ENCODE assay signal across 19 cellular contexts in genomic region chr3:57048728-57049127, GRCh38. TPM values are rescaled to one million over a fixed set of nuclear protein-coding genes. Genes with fewer than 3 reads are reported as not detected.
A peak's percentile ranks its signal among the peaks of the same experiment; 100 is the strongest.
DNase-seq lines count a peak whose midpoint lies in the region; FAIRE-seq and TF ChIP-seq lines count a peak whose summit lies in the region.
"Had no signal": no experiment of that assay in that cellular context is flagged by ENCODE, and none has a peak within 500 bp of the region (broad histone marks: within the 10 kb centered on the region; RNA-seq: fewer than 3 reads in every experiment).

No MANE protein-coding gene starts in this region.

- no peak overlapping the region for H3K4me3 ChIP-seq in bronchial epithelial cell (ENCODE audit: low read depth, low read length)
- H3K4me3 ChIP-seq in skeletal muscle tissue (ENCODE audit: low read length in 3 of 3): no peak overlapping the region
- H3K4me3 ChIP-seq: colonic mucosa, gastrocnemius medialis, right lobe of liver had no signal

- intact Hi-C loops in head of caudate nucleus (cut with DNase I): no loop called here

- peak overlapping the region; percentile 40 for H3K27ac ChIP-seq in skeletal muscle tissue (ENCODE audit: low read depth, low read length)
- H3K27ac ChIP-seq: 22Rv1, colonic mucosa, gastrocnemius medialis, right lobe of liver had no signal

- H3K9me3 ChIP-seq in skeletal muscle tissue (ENCODE audit: control insufficient read depth in 3 of 3, low read length in 3 of 3): no peaks in the 10 kb centered on the region
- H3K9me3 ChIP-seq: colonic mucosa, gastrocnemius medialis, right lobe of liver had no signal

- no peak for TF ChIP-seq CTCF in bronchial epithelial cell (IDR thresholded peaks at IDR 0.05; ENCODE audit: insufficient read depth, low read length, severe bottlenecking)

- peaks cover 0 to 11% (median 0%) of the 10 kb centered on the region in 3 donors for H3K4me1 ChIP-seq in skeletal muscle tissue (ENCODE audit: control insufficient read depth in 3 of 3, insufficient read depth in 3 of 3, low read length in 3 of 3)
- H3K4me1 ChIP-seq: colonic mucosa, gastrocnemius medialis, right lobe of liver had no signal

- no peak overlapping the region for H3K9ac ChIP-seq in skeletal muscle tissue (ENCODE audit: low read depth in 1 of 3, low read length in 3 of 3)

- peak; percentile 31 for DNase-seq in DMS 273 (lab: John Stamatoyannopoulos, UW; ENCODE audit: unreplicated experiment)
- DNase-seq in DMS 273 treated with DMSO at 0.1 percent for 48 hours (lab: John Stamatoyannopoulos, UW): no peak
- peak; percentile 44 for DNase-seq in NCI-H2171 (lab: John Stamatoyannopoulos, UW)
- peak; percentile 27 for DNase-seq in bronchial epithelial cell (ENCODE audit: low read depth)
- DNase-seq in head of caudate nucleus: no peak
- DNase-seq in NCI-H774 (lab: John Stamatoyannopoulos, UW): no peak
- DNase-seq in stimulated activated CD8-positive, alpha-beta memory T cell treated with anti-CD3 and anti-CD28 coated beads, Interleukin-4, amount 100 ng/mL, for 48 hours: no peak
- DNase-seq: activated CD4-positive, alpha-beta memory T cell treated with anti-CD3 and anti-CD28 coated beads, Interleukin-2, amount 10 ng/mL, durations not matched to agents 7 days and 5 days; activated naive CD4-positive, alpha-beta T cell treated with anti-CD3 and anti-CD28 coated beads, Interleukin-2, amount 50 U/mL, for 16 hours; activated T-cell treated with anti-CD3 and anti-CD28 coated beads, Interleukin-2, amount 50 U/mL, for 1 hour; PC-3; right lobe of liver; T-helper 2 cell had no signal

- H3K27me3 ChIP-seq in bronchial epithelial cell (ENCODE audit: control insufficient read depth, insufficient read depth, low read length) (no peaks in the 10 kb centered on the region), skeletal muscle tissue (ENCODE audit: control insufficient read depth in 3 of 3, insufficient read depth in 3 of 3, low read length in 3 of 3) (peaks cover 0 to 4% (median 0%) of the 10 kb centered on the region in 3 donors)
- H3K27me3 ChIP-seq: colonic mucosa, gastrocnemius medialis, right lobe of liver had no signal

- H3K36me3 ChIP-seq in bronchial epithelial cell (ENCODE audit: control insufficient read depth, insufficient read depth, low read length) (no peaks in the 10 kb centered on the region), skeletal muscle tissue (ENCODE audit: control insufficient read depth in 3 of 3, insufficient read depth in 3 of 3, low read length in 3 of 3) (no peaks in the 10 kb centered on the region)
- H3K36me3 ChIP-seq: colonic mucosa, gastrocnemius medialis, right lobe of liver had no signal

- FAIRE-seq in bronchial epithelial cell (lab: Jason Lieb, UNC): peak; percentile 87
- FAIRE-seq: D721Med had no signal

RNA-seq across cellular contexts. Expression of gene SPATA12, which starts 11.7 kb away (rescaled TPM):
- under 0.01 TPM in 1 of 2 replicates, not detected in the other for total RNA-seq in bronchial epithelial cell
- total RNA-seq in skeletal muscle tissue: not detected
- total RNA-seq: activated CD4-positive, alpha-beta memory T cell treated with anti-CD3 and anti-CD28 coated beads, Interleukin-2, amount 10 ng/mL, durations not matched to agents 7 days and 5 days; gastrocnemius medialis; omental fat pad had no signal

Comparison
In these comparisons a context has a peak if more than half of its experiments do, and no peak if none do; other contexts are left out.
1. DNase-seq: peak in DMS 273 (single experiment), NCI-H2171 (single experiment) and bronchial epithelial cell (single experiment); none in DMS 273 treated with DMSO at 0.1 percent for 48 hours (single experiment), head of caudate nucleus (0 of 42), NCI-H774 (single experiment) and stimulated activated CD8-positive, alpha-beta memory T cell treated with anti-CD3 and anti-CD28 coated beads, Interleukin-4, amount 100 ng/mL, for 48 hours (single experiment).